14 cellular contexts compared by ENCODE assay signal in the genomic region with DNA sequence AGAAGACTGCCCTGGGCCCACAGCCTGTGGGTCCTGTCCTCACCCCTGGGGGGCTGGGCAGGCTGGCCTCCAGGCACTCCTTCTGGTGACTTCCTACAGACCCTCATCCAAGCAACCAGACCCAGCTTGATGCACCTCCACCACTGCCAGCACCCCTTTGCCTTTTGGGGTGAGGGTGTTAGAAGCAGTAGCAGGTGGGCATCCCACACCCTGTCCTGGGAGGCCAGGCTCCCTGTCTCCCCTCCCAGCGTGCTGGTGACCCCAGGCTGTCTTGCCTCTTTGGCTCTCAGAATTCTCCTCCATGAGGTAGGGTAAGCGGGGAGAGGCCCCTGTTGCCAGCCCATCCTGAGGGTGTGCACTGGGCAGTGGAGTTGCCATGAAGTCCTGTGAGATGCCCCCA. TPM values are rescaled to one million over a fixed set of nuclear protein-coding genes. Genes with fewer than 3 reads are reported as not detected.
"Had no signal": no experiment of that assay in that cellular context is flagged by ENCODE, and none has a peak within 500 bp of the region (broad histone marks: within the 10 kb centered on the region; RNA-seq: fewer than 3 reads in every experiment).

No MANE protein-coding gene starts in this region.

- H3K27ac Mint-ChIP-seq: dendritic cell treated with granulocyte-macrophage colony-stimulating factor and Interleukin-4, amounts not matched to agents 40 ng/mL and 50 ng/mL, for 4 days; mesothelial cell of epicardium; natural killer cell; neural progenitor cell; type B pancreatic cell had no signal

- H3K27me3 Mint-ChIP-seq: effector memory CD8-positive, alpha-beta T cell; type B pancreatic cell had no signal

- H3K4me3 Mint-ChIP-seq: dendritic cell treated with granulocyte-macrophage colony-stimulating factor and Interleukin-4, amounts not matched to agents 40 ng/mL and 50 ng/mL, for 4 days; effector memory CD8-positive, alpha-beta T cell; mesothelial cell of epicardium; natural killer cell; neural progenitor cell; stimulated activated effector memory CD8-positive, alpha-beta T cell treated with anti-CD3 and anti-CD28 coated beads, Interleukin-12 subunit alpha, Interleukin-12 subunit beta, amount 100 ng/mL, for 72 hours; type B pancreatic cell had no signal

- H3K4me1 Mint-ChIP-seq: natural killer cell had no signal

- DNase-seq: effector memory CD8-positive, alpha-beta T cell; gastrocnemius medialis; heart right ventricle; hypothalamus; natural killer cell; stimulated activated CD4-positive, alpha-beta T cell treated with anti-CD3 and anti-CD28 coated beads, Interleukin-2, amount 100 ng/mL, for 48 hours; stimulated activated naive CD8-positive, alpha-beta T cell treated with anti-CD3 and anti-CD28 coated beads, Interleukin-15, Interleukin-2, amounts not matched to agents 100 U/mL and 50 U/mL, for 24 hours; thyroid gland had no signal

- H3K9me3 Mint-ChIP-seq: dendritic cell treated with granulocyte-macrophage colony-stimulating factor and Interleukin-4, amounts not matched to agents 40 ng/mL and 50 ng/mL, for 4 days; effector memory CD8-positive, alpha-beta T cell; natural killer cell had no signal

- ATAC-seq: effector memory CD8-positive, alpha-beta T cell; gastrocnemius medialis; left lung; stimulated activated effector memory CD8-positive, alpha-beta T cell treated with anti-CD3 and anti-CD28 coated beads, Interleukin-12 subunit alpha, Interleukin-12 subunit beta, amount 100 ng/mL, for 72 hours; stimulated activated naive CD8-positive, alpha-beta T cell treated with anti-CD3 and anti-CD28 coated beads, Interleukin-15, Interleukin-2, amounts not matched to agents 100 U/mL and 50 U/mL, for 24 hours had no signal

RNA-seq across cellular contexts. Expression of gene MFAP4, which starts 57.9 kb away (rescaled TPM):
- total RNA-seq: natural killer cell had no signal
